ENCODE assay signal across 9 cellular contexts in genomic region chr19:51339313-51339686, GRCh38. TPM values are rescaled to one million over a fixed set of nuclear protein-coding genes. Genes with fewer than 3 reads are reported as not detected.
DNase-seq lines count a peak whose midpoint lies in the region; ATAC-seq and TF ChIP-seq lines count a peak whose summit lies in the region.
"Had no signal": no experiment of that assay in that cellular context is flagged by ENCODE, and none has a peak within 500 bp of the region (broad histone marks: within the 10 kb centered on the region; RNA-seq: fewer than 3 reads in every experiment).

No MANE protein-coding gene starts in this region.

- no peaks in the 10 kb centered on the region for H3K36me3 ChIP-seq in mammary epithelial cell (ENCODE audit: insufficient read depth, low read length)
- H3K36me3 ChIP-seq in mucosa of stomach (ENCODE audit: control insufficient read depth, insufficient read depth, low read length): no peaks in the 10 kb centered on the region

- in situ Hi-C loops in mammary epithelial cell (cut with MboI; ENCODE audit: low sequenced_read_pairs in 2 of 2): no loop called here

- H3K9me3 ChIP-seq in mammary epithelial cell (replicated peaks; ENCODE audit: insufficient read depth, low read length) (no peaks in the 10 kb centered on the region), mucosa of stomach (ENCODE audit: control insufficient read depth, low read length) (no peaks in the 10 kb centered on the region)

- H3K4me1 ChIP-seq in mammary epithelial cell (ENCODE audit: insufficient read depth, low read length) (peaks cover 10% of the 10 kb centered on the region), mucosa of stomach (ENCODE audit: control insufficient read depth, insufficient read depth, low read length) (peaks cover 8% of the 10 kb centered on the region)

- BruUV-seq in mammary epithelial cell (replicated peaks; lab: Mats Ljungman, UMichigan): no TSS peak

- DNase-seq in GM10266 (ENCODE audit: extremely low spot score) (peak; percentile 47), mammary epithelial cell (no peak), EL (no peak), COR-L47 (lab: John Stamatoyannopoulos, UW) (no peak)

- intact Hi-C loops in mammary epithelial cell (cut with micrococcal nuclease): loop anchor here (1.0 to 5.0 kb wide), 6 partner anchors 27 to 318 kb away; partner anchors contain the start of gene ETFB

- TF ChIP-seq CTCF in GM10266 (IDR thresholded peaks at IDR 0.05; ENCODE audit: control insufficient read depth, insufficient read depth, low read depth, missing control alignments): no peak
- peak in 1 of 2 donors; percentile 19 for TF ChIP-seq CTCF in mammary epithelial cell (conservative IDR thresholded peaks at IDR 0.05 in 1 of 2, IDR thresholded peaks at IDR 0.05 in 1 of 2; ENCODE audit: extremely low read depth in 1 of 2, insufficient read depth in 1 of 2, low read depth in 1 of 2, low read length in 2 of 2)

- H3K27me3 ChIP-seq in mammary epithelial cell (ENCODE audit: insufficient read depth, low read length) (no peaks in the 10 kb centered on the region), mucosa of stomach (ENCODE audit: control insufficient read depth, insufficient read depth, low read length) (peaks cover 6% of the 10 kb centered on the region)

- no peak overlapping the region for H3K27ac ChIP-seq in mammary epithelial cell (ENCODE audit: insufficient read depth, low read depth, low read length)

- WGBS in mammary epithelial cell (ENCODE audit: low coverage, missing lambda C conversion rate): 2% methylated on average over 9 of the region's 10 CpGs

- no peaks in the 10 kb centered on the region for H4K20me1 ChIP-seq in mammary epithelial cell (ENCODE audit: insufficient read depth, low read length)

- H3K79me2 ChIP-seq in mammary epithelial cell (ENCODE audit: insufficient read depth, low read length): no peaks in the 10 kb centered on the region

- H3K4me3 ChIP-seq in mammary epithelial cell (replicated peaks in 1 of 3; ENCODE audit: insufficient read depth in 1 of 3, low read depth in 2 of 3, low read length in 3 of 3) (peak overlapping the region; percentile 59 to 68 (median 63)), mucosa of stomach (ENCODE audit: low read length) (peak overlapping the region; percentile 23)

- H3K9ac ChIP-seq in mammary epithelial cell (ENCODE audit: insufficient read depth, low read length) (no peak overlapping the region), mucosa of stomach (ENCODE audit: low read length) (peak overlapping the region; percentile 37)

- CTCF ChIA-PET in mammary epithelial cell (lab: Charles Lee; ENCODE audit: low non-redundant PET): interaction anchor here (0.6 to 0.7 kb wide), 8 partner anchors 20 to 925 kb away, joined by 3 to 6 read pairs (median 3); no protein-coding TSS in a partner anchor

- dilution Hi-C loops in mammary epithelial cell (cut with HindIII; ENCODE audit: low sequenced_read_pairs): no loop called here

- peak; percentile 2 for ATAC-seq in HG03103 (IDR thresholded peaks at IDR 0.05; ENCODE audit: low read depth, unreplicated experiment)
- ATAC-seq in GM21737 (IDR thresholded peaks at IDR 0.05; ENCODE audit: unreplicated experiment): no peak
- ATAC-seq in GM19452 (IDR thresholded peaks at IDR 0.05; ENCODE audit: unreplicated experiment): no peak

- H3K4me2 ChIP-seq in mammary epithelial cell (ENCODE audit: insufficient read depth, low read depth, low read length): peak overlapping the region; percentile 97

- peak overlapping the region; percentile 93 for H2AFZ ChIP-seq in mammary epithelial cell (ENCODE audit: low read depth, low read length)

RNA-seq across cellular contexts. Expression of gene VSIG10L, which starts 2.6 kb away (rescaled TPM):
- total RNA-seq in mammary epithelial cell: 1 to 10 TPM in 1 of 2 donors, under 1 TPM in 1; 0.67 to 1.5 TPM
- 0.60 TPM for polyA plus RNA-seq in mammary epithelial cell
- not detected for polyA minus RNA-seq in mammary epithelial cell

RNA-seq across cellular contexts. Expression of gene ETFB, which starts 26.9 kb away (rescaled TPM):
- total RNA-seq in mammary epithelial cell: 10 to 100 TPM; 48.3 to 82.5 TPM
- 147 TPM for polyA plus RNA-seq in mammary epithelial cell
- 94.4 TPM for polyA minus RNA-seq in mammary epithelial cell

RNA-seq across cellular contexts. Expression of gene IGLON5, which starts 27.9 kb away (rescaled TPM):
- total RNA-seq in mammary epithelial cell: not detected
- not detected for polyA plus RNA-seq in mammary epithelial cell
- polyA minus RNA-seq in mammary epithelial cell: not detected

RNA-seq across cellular contexts. Expression of gene CLDND2, which starts 29.5 kb away (rescaled TPM):
- total RNA-seq in mammary epithelial cell: not detected
- not detected for polyA plus RNA-seq in mammary epithelial cell
- polyA minus RNA-seq in mammary epithelial cell: not detected
- total RNA-seq: temporal lobe had no signal

RNA-seq across cellular contexts. Expression of gene NKG7, which starts 33.2 kb away (rescaled TPM):
- total RNA-seq in mammary epithelial cell: not detected
- polyA plus RNA-seq in mammary epithelial cell: not detected
- polyA minus RNA-seq in mammary epithelial cell: not detected
- total RNA-seq: temporal lobe had no signal
